Comparison of ENCODE assay signal across 8 cellular contexts in the genomic region with DNA sequence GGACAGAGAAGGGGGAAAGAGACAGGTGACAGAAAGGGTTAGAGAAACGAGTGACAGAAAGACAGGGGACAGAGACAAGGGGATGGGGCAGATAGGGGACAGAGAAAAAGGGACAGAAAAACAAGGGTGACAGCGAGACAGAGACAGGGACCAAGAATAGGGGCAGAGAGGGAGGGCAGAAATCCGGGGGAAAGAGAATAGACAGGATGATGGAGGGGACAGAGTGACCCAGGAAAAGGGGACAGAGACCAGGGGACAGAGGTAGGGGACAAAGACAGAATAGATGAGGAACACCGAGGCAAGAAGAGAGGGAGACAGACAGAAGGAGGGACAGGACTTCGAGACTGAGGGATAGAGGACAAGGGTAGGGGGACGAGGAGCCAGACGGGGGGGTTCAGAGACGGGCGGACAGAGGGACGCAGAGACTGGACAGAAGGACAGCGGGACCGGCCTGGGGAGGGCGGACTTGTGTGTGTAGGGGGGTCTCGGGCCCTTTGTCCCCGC. TPM values are rescaled to one million over a fixed set of nuclear protein-coding genes. Genes with fewer than 3 reads are reported as not detected.
DNase-seq lines count a peak whose midpoint lies in the region; ATAC-seq and TF ChIP-seq lines count a peak whose summit lies in the region.

No MANE protein-coding gene starts in this region.

- TF ChIP-seq CTCF in BJ (IDR thresholded peaks at IDR 0.05; ENCODE audit: insufficient read depth, low read depth, low read length) (no peak), KMS-11 (conservative IDR thresholded peaks at IDR 0.05; ENCODE audit: low read depth, low read length) (no peak), nephron progenitor cell (IDR thresholded peaks at IDR 0.05) (no peak)

- peak overlapping the region; percentile 95 for H3K4me3 Mint-ChIP-seq in nephron progenitor cell

- no peak overlapping the region for H3K9ac ChIP-seq in KMS-11

- H3K9me3 Mint-ChIP-seq in nephron progenitor cell, result peaks cover 5% of the 10 kb centered on the region

- POLR2A ChIA-PET in BJ (lab: Charles Lee), result no interaction called here

- peak overlapping the region; percentile 4; the same call in 1 of the 2 replicates for H3K4me3 ChIP-seq in BJ (ENCODE audit: low read depth, low read length)
- no peak overlapping the region for H3K4me3 ChIP-seq in KMS-11 (IDR thresholded peaks at IDR 0.05; ENCODE audit: insufficient read depth, low read depth, low read length)
- peak overlapping the region; percentile 73 for H3K4me3 ChIP-seq in ectodermal cell (ENCODE audit: insufficient read depth, low read depth, low read length)

- H3K9me3 ChIP-seq in ectodermal cell (ENCODE audit: control insufficient read depth, low read length), result no peaks in the 10 kb centered on the region

- peaks cover 44% of the 10 kb centered on the region for H3K4me1 Mint-ChIP-seq in nephron progenitor cell

- H3K36me3 ChIP-seq in BJ (ENCODE audit: control insufficient read depth, insufficient read depth, low read length) (no peaks in the 10 kb centered on the region), KMS-11 (ENCODE audit: insufficient read depth) (no peaks in the 10 kb centered on the region), ectodermal cell (ENCODE audit: control insufficient read depth, insufficient read depth, low read length) (no peaks in the 10 kb centered on the region)

- H3K79me2 ChIP-seq in KMS-11 (ENCODE audit: insufficient read depth, low read depth), result no peaks in the 10 kb centered on the region

- peaks cover 4% of the 10 kb centered on the region for H3K36me3 Mint-ChIP-seq in nephron progenitor cell (ENCODE audit: low read depth)

- CTCF ChIA-PET in BJ (lab: Yijun Ruan, JAX), result no interaction called here

- no peaks in the 10 kb centered on the region for H4K20me1 ChIP-seq in KMS-11 (ENCODE audit: insufficient read depth)

- H3K4me1 ChIP-seq in KMS-11 (ENCODE audit: low read depth, poor library complexity, severe bottlenecking), result no peaks in the 10 kb centered on the region
- peaks cover 23% of the 10 kb centered on the region for H3K4me1 ChIP-seq in ectodermal cell (ENCODE audit: control insufficient read depth, insufficient read depth, low read length)

- WGBS in ectodermal cell, 2 experiments, result 4 to 6% methylated on average over 15 of the region's 15 CpGs

- H2AFZ ChIP-seq in KMS-11 (ENCODE audit: low read depth), result peak overlapping the region; percentile 22; the same call in 1 of the 2 replicates

- H3K27ac ChIP-seq in KMS-11 (no peak overlapping the region), ectodermal cell (ENCODE audit: insufficient read depth, low read depth, low read length, poor library complexity, severe bottlenecking) (no peak overlapping the region)

- peak overlapping the region; percentile 33; the same call in 1 of the 2 replicates for H3K4me2 ChIP-seq in KMS-11

- DNase-seq in BJ (ENCODE audit: low read depth) (no peak), nephron progenitor cell (no peak), HPDE6-E6E7 (ENCODE audit: extremely low spot score) (no peak), cerebellar nuclear complex (lab: John Stamatoyannopoulos, UW) (no peak), HK-2 (ENCODE audit: unreplicated experiment) (no peak)

- no peak overlapping the region for H3K27ac Mint-ChIP-seq in nephron progenitor cell

- peaks cover 17% of the 10 kb centered on the region for H3K27me3 ChIP-seq in BJ (ENCODE audit: control insufficient read depth, insufficient read depth, low read length)
- peaks cover 27% of the 10 kb centered on the region for H3K27me3 ChIP-seq in KMS-11 (ENCODE audit: insufficient read depth, low read depth)
- peaks cover 46% of the 10 kb centered on the region for H3K27me3 ChIP-seq in ectodermal cell (ENCODE audit: control insufficient read depth, insufficient read depth, low read length, poor library complexity, severe bottlenecking)

- no peak for ATAC-seq in HG03378 (IDR thresholded peaks at IDR 0.05; ENCODE audit: unreplicated experiment)

- H3K27me3 Mint-ChIP-seq in nephron progenitor cell (ENCODE audit: low read depth, poor library complexity), result peaks cover 63% of the 10 kb centered on the region

RNA-seq across cellular contexts. Expression of gene CADM4, which starts 0.6 kb away (rescaled TPM):
- polyA plus RNA-seq in BJ (2011; rRNA removed), result 1.4 and 1.7 TPM in 2 replicates
- polyA minus RNA-seq in BJ (2011; rRNA and poly(A)+ RNA removed), result 0.62 and 0.85 TPM in 2 replicates
- 36.9 TPM for polyA plus RNA-seq in ectodermal cell (2013, experiment 1 of 4)
- polyA plus RNA-seq in ectodermal cell (2013, experiment 2 of 4), result 44.0 TPM
- polyA plus RNA-seq in ectodermal cell (2013, experiment 3 of 4), result 32.5 TPM
- 34.5 TPM for polyA plus RNA-seq in ectodermal cell (2013, experiment 4 of 4)

RNA-seq across cellular contexts. Expression of gene ZNF428, which starts 19.6 kb away (rescaled TPM):
- polyA plus RNA-seq in BJ (2011; rRNA removed), result 24.4 and 34.0 TPM in 2 replicates
- 4.4 and 6.1 TPM in 2 replicates for polyA minus RNA-seq in BJ (2011; rRNA and poly(A)+ RNA removed)
- 58.6 TPM for polyA plus RNA-seq in ectodermal cell (2013, experiment 1 of 4)
- polyA plus RNA-seq in ectodermal cell (2013, experiment 2 of 4), result 49.4 TPM
- polyA plus RNA-seq in ectodermal cell (2013, experiment 3 of 4), result 52.6 TPM
- 53.1 TPM for polyA plus RNA-seq in ectodermal cell (2013, experiment 4 of 4)

RNA-seq across cellular contexts. Expression of gene SRRM5, which starts 27.2 kb away (rescaled TPM):
- 0.04 and 0.06 TPM in 2 replicates for polyA plus RNA-seq in BJ (2011; rRNA removed)
- 0.09 TPM in 1 of 2 replicates, not detected in the other for polyA minus RNA-seq in BJ (2011; rRNA and poly(A)+ RNA removed)
- polyA plus RNA-seq in ectodermal cell (2013, experiment 1 of 4), result 0.41 TPM
- polyA plus RNA-seq in ectodermal cell (2013, experiment 2 of 4), result 0.25 TPM
- 0.21 TPM for polyA plus RNA-seq in ectodermal cell (2013, experiment 3 of 4)
- 0.20 TPM for polyA plus RNA-seq in ectodermal cell (2013, experiment 4 of 4)

RNA-seq across cellular contexts. Expression of gene PLAUR, which starts 30.9 kb away (rescaled TPM):
- polyA plus RNA-seq in BJ (2011; rRNA removed), result 98.5 and 137 TPM in 2 replicates
- polyA minus RNA-seq in BJ (2011; rRNA and poly(A)+ RNA removed), result 39.1 and 73.8 TPM in 2 replicates
- 30.7 TPM for polyA plus RNA-seq in ectodermal cell (2013, experiment 1 of 4)
- polyA plus RNA-seq in ectodermal cell (2013, experiment 2 of 4), result 30.7 TPM
- 24.6 TPM for polyA plus RNA-seq in ectodermal cell (2013, experiment 3 of 4)
- polyA plus RNA-seq in ectodermal cell (2013, experiment 4 of 4), result 28.9 TPM

RNA-seq across cellular contexts. Expression of gene ZNF576, which starts 42.6 kb away (rescaled TPM):
- 9.0 and 14.8 TPM in 2 replicates for polyA plus RNA-seq in BJ (2011; rRNA removed)
- 5.6 and 6.8 TPM in 2 replicates for polyA minus RNA-seq in BJ (2011; rRNA and poly(A)+ RNA removed)
- 11.6 TPM for polyA plus RNA-seq in ectodermal cell (2013, experiment 1 of 4)
- polyA plus RNA-seq in ectodermal cell (2013, experiment 2 of 4), result 11.6 TPM
- polyA plus RNA-seq in ectodermal cell (2013, experiment 3 of 4), result 10.6 TPM
- polyA plus RNA-seq in ectodermal cell (2013, experiment 4 of 4), result 11.6 TPM
